In genomic region chr21:31180256-31181088, GRCh38 we compare ENCODE assay signal across 8 cellular contexts.
A peak's percentile ranks its signal among the peaks of the same experiment; 100 is the strongest.
DNase-seq lines count a peak whose midpoint lies in the region; ATAC-seq and TF ChIP-seq lines count a peak whose summit lies in the region.

No MANE protein-coding gene starts in this region.

- peak; percentile 38 for DNase-seq in NCI-H748 (lab: John Stamatoyannopoulos, UW; ENCODE audit: unreplicated experiment)
- no peak for DNase-seq in NCI-H748 treated with DMSO at 0.1 percent for 48 hours (lab: John Stamatoyannopoulos, UW)
- peak; percentile 46 for DNase-seq in LHCN-M2 (ENCODE audit: low read depth)
- DNase-seq in SKM-1 treated with dmso at 0.1 percent for 144 hours (lab: John Stamatoyannopoulos, UW; ENCODE audit: unreplicated experiment): peak; percentile 38
- DNase-seq in epithelial cell of proximal tubule (ENCODE audit: low read depth): no peak
- peak; percentile 30 for DNase-seq in neural progenitor cell (ENCODE audit: low spot score)
- DNase-seq in UCSD-AML1 (lab: John Stamatoyannopoulos, UW; ENCODE audit: unreplicated experiment): no peak

- TF ChIP-seq CTCF in epithelial cell of proximal tubule (conservative IDR thresholded peaks at IDR 0.05; ENCODE audit: low read depth, low read length) (peak; percentile 69), neural progenitor cell (IDR thresholded peaks at IDR 0.05) (peak; percentile 74)

- H3K9me3 ChIP-seq in neural progenitor cell (ENCODE audit: low read depth): no peaks in the 10 kb centered on the region

- H3K27ac Mint-ChIP-seq in neural progenitor cell: no peak overlapping the region

- no peaks in the 10 kb centered on the region for H3K4me1 ChIP-seq in neural progenitor cell

- H3K4me2 ChIP-seq in neural progenitor cell: no peak overlapping the region

- no peaks in the 10 kb centered on the region for H3K36me3 ChIP-seq in neural progenitor cell

- H3K4me1 Mint-ChIP-seq in neural progenitor cell: peaks cover 9% of the 10 kb centered on the region

- no peak overlapping the region for H3K27ac ChIP-seq in neural progenitor cell

- no peak for ATAC-seq in GM19395 (IDR thresholded peaks at IDR 0.05; ENCODE audit: unreplicated experiment)

- peaks cover 3% of the 10 kb centered on the region for H3K27me3 Mint-ChIP-seq in neural progenitor cell (ENCODE audit: insufficient read depth, low read depth)

- H4K20me1 ChIP-seq in neural progenitor cell (ENCODE audit: low read depth): no peaks in the 10 kb centered on the region

- no peaks in the 10 kb centered on the region for H3K27me3 ChIP-seq in neural progenitor cell

- H3K9me3 Mint-ChIP-seq in neural progenitor cell: no peaks in the 10 kb centered on the region

- H3K9ac ChIP-seq in neural progenitor cell: no peak overlapping the region

- H3F3A ChIP-seq in neural progenitor cell (ENCODE audit: low read depth): no peaks in the 10 kb centered on the region

- no peaks in the 10 kb centered on the region for H3K79me2 ChIP-seq in neural progenitor cell (ENCODE audit: low read depth)

- H3K36me3 Mint-ChIP-seq in neural progenitor cell: peaks cover 42% of the 10 kb centered on the region

- no peak overlapping the region for H3K4me3 ChIP-seq in epithelial cell of proximal tubule (ENCODE audit: low read depth, low read length)
- H3K4me3 ChIP-seq in neural progenitor cell: no peak overlapping the region

- no peak overlapping the region for H3K4me3 Mint-ChIP-seq in neural progenitor cell

- H2AFZ ChIP-seq in neural progenitor cell (replicated peaks): no peak overlapping the region

Comparison
In these comparisons a context has a peak if more than half of its experiments do, and no peak if none do; other contexts are left out.
1. DNase-seq: peak in NCI-H748 (single experiment), LHCN-M2 (single experiment), SKM-1 treated with dmso at 0.1 percent for 144 hours (single experiment) and neural progenitor cell (single experiment); none in NCI-H748 treated with DMSO at 0.1 percent for 48 hours (single experiment), epithelial cell of proximal tubule (single experiment) and UCSD-AML1 (single experiment).